Comparison of ENCODE assay signal across 11 cellular contexts in genomic region chr6:52394251-52394666, GRCh38. TPM values are rescaled to one million over a fixed set of nuclear protein-coding genes. Genes with fewer than 3 reads are reported as not detected.
DNase-seq lines count a peak whose midpoint lies in the region; ATAC-seq and TF ChIP-seq lines count a peak whose summit lies in the region.
"Had no signal": no experiment of that assay in that cellular context is flagged by ENCODE, and none has a peak within 500 bp of the region (broad histone marks: within the 10 kb centered on the region; RNA-seq: fewer than 3 reads in every experiment).

No MANE protein-coding gene starts in this region.

- POLR2A ChIA-PET in GM10248 (lab: Yijun Ruan, JAX) = no interaction called here

- peaks cover 81% of the 10 kb centered on the region for H3K4me1 Mint-ChIP-seq in central memory CD8-positive, alpha-beta T cell
- H3K4me1 Mint-ChIP-seq in mesothelial cell of epicardium = peaks cover 19% of the 10 kb centered on the region

- H3K27ac Mint-ChIP-seq in central memory CD8-positive, alpha-beta T cell (ENCODE audit: low read depth) = peak overlapping the region; percentile 92
- no peak overlapping the region for H3K27ac Mint-ChIP-seq in mesothelial cell of epicardium

- CTCF ChIA-PET in GM10248 (lab: Yijun Ruan, JAX) = interaction anchor here (12.8 kb wide), 1 partner anchor 107 kb away, joined by 195 read pairs; the partner anchor contains the start of gene MCM3

- TF ChIP-seq CTCF in GM10248 (IDR thresholded peaks at IDR 0.05; ENCODE audit: control extremely low read depth, extremely low read depth, low read depth, missing control alignments) (no peak), mesothelial cell of epicardium (IDR thresholded peaks at IDR 0.05; ENCODE audit: unreplicated experiment) (no peak)

- ATAC-seq in GM18868 (IDR thresholded peaks at IDR 0.05; ENCODE audit: unreplicated experiment) (peak; percentile 40), GM21576 (IDR thresholded peaks at IDR 0.05; ENCODE audit: unreplicated experiment) (peak; percentile 50), HG03378 (IDR thresholded peaks at IDR 0.05; ENCODE audit: unreplicated experiment) (peak; percentile 55)
- ATAC-seq in central memory CD8-positive, alpha-beta T cell (replicated peaks; ENCODE audit: extremely low read depth, poor library complexity, severe bottlenecking) = peak; percentile 21

- H3K4me3 Mint-ChIP-seq in central memory CD8-positive, alpha-beta T cell = peak overlapping the region; percentile 62
- H3K4me3 Mint-ChIP-seq in mesothelial cell of epicardium = no peak overlapping the region

- peaks cover 13% of the 10 kb centered on the region for H3K9me3 Mint-ChIP-seq in central memory CD8-positive, alpha-beta T cell
- no peaks in the 10 kb centered on the region for H3K9me3 Mint-ChIP-seq in mesothelial cell of epicardium

- H3K36me3 Mint-ChIP-seq in central memory CD8-positive, alpha-beta T cell (ENCODE audit: insufficient read depth) = peaks cover 23% of the 10 kb centered on the region
- H3K36me3 Mint-ChIP-seq in mesothelial cell of epicardium = no peaks in the 10 kb centered on the region

- DNase-seq in central memory CD8-positive, alpha-beta T cell (ENCODE audit: low spot score in 2 of 2) = no peak
- DNase-seq in GM10248 (ENCODE audit: extremely low spot score) (no peak), CD1c-positive myeloid dendritic cell (ENCODE audit: extremely low spot score) (no peak), NCI-H2107 treated with DMSO at 0.1 percent for 48 hours (lab: John Stamatoyannopoulos, UW; ENCODE audit: unreplicated experiment) (no peak), mesothelial cell of epicardium (ENCODE audit: low spot score in 2 of 2, unreplicated experiment in 2 of 2) (no peak)
- DNase-seq: activated effector memory CD4-positive, alpha-beta T cell treated with anti-CD3 and anti-CD28 coated beads, Interleukin-2, amount 50 U/mL, for 16 hours; erythroblast; SIG-M5 had no signal

- H3K27me3 Mint-ChIP-seq in central memory CD8-positive, alpha-beta T cell = no peaks in the 10 kb centered on the region
- H3K27me3 Mint-ChIP-seq in mesothelial cell of epicardium (ENCODE audit: low read depth) = no peaks in the 10 kb centered on the region

RNA-seq across cellular contexts. Expression of gene EFHC1, which starts 25.9 kb away (rescaled TPM):
- total RNA-seq in mesothelial cell of epicardium = 33.0 to 36.1 TPM (median 34.4 TPM) in 3 replicates

RNA-seq across cellular contexts. Expression of gene PAQR8, which starts 32.3 kb away (rescaled TPM):
- 9.5 to 9.7 TPM (median 9.5 TPM) in 3 replicates for total RNA-seq in mesothelial cell of epicardium
